18 cellular contexts compared by ENCODE assay signal in genomic region chr5:172167893-172168292, GRCh38. TPM values are rescaled to one million over a fixed set of nuclear protein-coding genes. Genes with fewer than 3 reads are reported as not detected.
A peak's percentile ranks its signal among the peaks of the same experiment; 100 is the strongest.
DNase-seq lines count a peak whose midpoint lies in the region; ATAC-seq and TF ChIP-seq lines count a peak whose summit lies in the region.
"Had no signal": no experiment of that assay in that cellular context is flagged by ENCODE, and none has a peak within 500 bp of the region (broad histone marks: within the 10 kb centered on the region; RNA-seq: fewer than 3 reads in every experiment).

No MANE protein-coding gene starts in this region.

- CTCF ChIA-PET in activated CD8-positive, alpha-beta memory T cell treated with anti-CD3 and anti-CD28 coated beads, Interleukin-2, amount 10 ng/mL, durations not matched to agents 7 days and 5 days (lab: Charles Lee): no interaction called here

- H3K27me3 Mint-ChIP-seq in activated CD8-positive, alpha-beta memory T cell treated with anti-CD3 and anti-CD28 coated beads, Interleukin-2, amount 10 ng/mL, durations not matched to agents 7 days and 5 days: no peaks in the 10 kb centered on the region
- H3K27me3 Mint-ChIP-seq: naive B cell had no signal

- H3K9me3 Mint-ChIP-seq in activated CD8-positive, alpha-beta memory T cell treated with anti-CD3 and anti-CD28 coated beads, Interleukin-2, amount 10 ng/mL, durations not matched to agents 7 days and 5 days (ENCODE audit: low read depth): no peaks in the 10 kb centered on the region
- H3K9me3 Mint-ChIP-seq: naive B cell had no signal

- no peak for ATAC-seq in activated CD8-positive, alpha-beta memory T cell treated with anti-CD3 and anti-CD28 coated beads, Interleukin-2, amount 10 ng/mL, durations not matched to agents 7 days and 5 days
- no peak for ATAC-seq in upper lobe of left lung (ENCODE audit: low FRiP score in 2 of 2)

- no peaks in the 10 kb centered on the region for H3K9me3 ChIP-seq in mesodermal cell (ENCODE audit: control insufficient read depth, low read length)
- no peaks in the 10 kb centered on the region for H3K9me3 ChIP-seq in upper lobe of left lung
- H3K9me3 ChIP-seq: testis had no signal

- H3K36me3 ChIP-seq in mesodermal cell (ENCODE audit: control insufficient read depth, insufficient read depth, low read length) (peaks cover 17% of the 10 kb centered on the region), upper lobe of left lung (peaks cover 0 to 3% (median 0%) of the 10 kb centered on the region in 4 donors)

- H3K4me3 Mint-ChIP-seq in activated CD8-positive, alpha-beta memory T cell treated with anti-CD3 and anti-CD28 coated beads, Interleukin-2, amount 10 ng/mL, durations not matched to agents 7 days and 5 days: no peak overlapping the region

- TF ChIP-seq EP300 in upper lobe of left lung (IDR thresholded peaks at IDR 0.05): no peak

- peak overlapping the region; percentile 45 for H3K27ac ChIP-seq in mesodermal cell (ENCODE audit: low read depth, low read length, severe bottlenecking)
- peak overlapping the region; percentile 46 to 79 (median 68) for H3K27ac ChIP-seq in upper lobe of left lung

- peaks cover 64% of the 10 kb centered on the region for H3K4me1 Mint-ChIP-seq in activated CD8-positive, alpha-beta memory T cell treated with anti-CD3 and anti-CD28 coated beads, Interleukin-2, amount 10 ng/mL, durations not matched to agents 7 days and 5 days

- 87 to 94% methylated on average over 7 of the region's 7 CpGs for WGBS in mesodermal cell (ENCODE audit: insufficient coverage in 2 of 2), 2 experiments
- 69 to 81% methylated on average over 5 to 7 of the region's 7 CpGs for WGBS in upper lobe of left lung, 2 donors

- no peak for TF ChIP-seq POLR2A in upper lobe of left lung (IDR thresholded peaks at IDR 0.05)

- peaks cover 36% of the 10 kb centered on the region for H3K36me3 Mint-ChIP-seq in activated CD8-positive, alpha-beta memory T cell treated with anti-CD3 and anti-CD28 coated beads, Interleukin-2, amount 10 ng/mL, durations not matched to agents 7 days and 5 days

- no peak for DNase-seq in activated CD8-positive, alpha-beta memory T cell treated with anti-CD3 and anti-CD28 coated beads, Interleukin-2, amount 10 ng/mL, durations not matched to agents 7 days and 5 days
- no peak for DNase-seq in activated CD8-positive, alpha-beta memory T cell treated with anti-CD3 and anti-CD28 coated beads for 24 hours
- DNase-seq in cerebellar cortex (ENCODE audit: low spot score): peak; percentile 69
- DNase-seq in upper lobe of left lung: no peak
- no peak for DNase-seq in DMS153 (lab: John Stamatoyannopoulos, UW)
- no peak for DNase-seq in COLO829 (ENCODE audit: low spot score)
- DNase-seq in NCI-H2171 treated with DMSO at 0.1 percent for 48 hours (lab: John Stamatoyannopoulos, UW): no peak
- DNase-seq: DMS53, foreskin fibroblast, islet precursor cell, MV-4-11, naive B cell, NCI-H446, SW 1271, testis had no signal

- H3K27me3 ChIP-seq in upper lobe of left lung: no peaks in the 10 kb centered on the region
- H3K27me3 ChIP-seq: testis had no signal

- H3K27ac Mint-ChIP-seq in activated CD8-positive, alpha-beta memory T cell treated with anti-CD3 and anti-CD28 coated beads, Interleukin-2, amount 10 ng/mL, durations not matched to agents 7 days and 5 days: peak overlapping the region; percentile 8

- H3K4me1 ChIP-seq in mesodermal cell (ENCODE audit: control insufficient read depth, insufficient read depth, low read length, poor library complexity, severe bottlenecking) (peaks cover 21% of the 10 kb centered on the region), upper lobe of left lung (peaks cover 47 to 62% (median 54%) of the 10 kb centered on the region in 4 donors)

- H3K4me3 ChIP-seq in mesodermal cell (ENCODE audit: extremely low read depth, insufficient read depth, low read length, poor library complexity, severe bottlenecking): no peak overlapping the region
- H3K4me3 ChIP-seq in upper lobe of left lung: no peak overlapping the region
- H3K4me3 ChIP-seq: skin epidermis, testis had no signal

- TF ChIP-seq CTCF in upper lobe of left lung (IDR thresholded peaks at IDR 0.05): no peak

RNA-seq across cellular contexts. Expression of gene STK10, which starts 20.1 kb away (rescaled TPM):
- 100 to 1,000 TPM; 223 to 327 TPM for total RNA-seq in activated CD8-positive, alpha-beta memory T cell treated with anti-CD3 and anti-CD28 coated beads, Interleukin-2, amount 10 ng/mL, durations not matched to agents 7 days and 5 days
- 21.5 TPM for polyA plus RNA-seq in mesodermal cell (2013, experiment 1 of 2)
- 18.8 TPM for polyA plus RNA-seq in mesodermal cell (2013, experiment 2 of 2)
- total RNA-seq in upper lobe of left lung: 100 to 1,000 TPM in 2 of 6 donors, 10 to 100 TPM in 4; 50.6 to 170 (median 60.5) TPM

RNA-seq across cellular contexts. Expression of gene EFCAB9, which starts 26.1 kb away (rescaled TPM):
- not detected for total RNA-seq in activated CD8-positive, alpha-beta memory T cell treated with anti-CD3 and anti-CD28 coated beads, Interleukin-2, amount 10 ng/mL, durations not matched to agents 7 days and 5 days
- polyA plus RNA-seq in mesodermal cell (2013, experiment 1 of 2): not detected
- polyA plus RNA-seq in mesodermal cell (2013, experiment 2 of 2): not detected
- total RNA-seq in upper lobe of left lung: not detected
- total RNA-seq: astrocyte had no signal
